In the genomic region with DNA sequence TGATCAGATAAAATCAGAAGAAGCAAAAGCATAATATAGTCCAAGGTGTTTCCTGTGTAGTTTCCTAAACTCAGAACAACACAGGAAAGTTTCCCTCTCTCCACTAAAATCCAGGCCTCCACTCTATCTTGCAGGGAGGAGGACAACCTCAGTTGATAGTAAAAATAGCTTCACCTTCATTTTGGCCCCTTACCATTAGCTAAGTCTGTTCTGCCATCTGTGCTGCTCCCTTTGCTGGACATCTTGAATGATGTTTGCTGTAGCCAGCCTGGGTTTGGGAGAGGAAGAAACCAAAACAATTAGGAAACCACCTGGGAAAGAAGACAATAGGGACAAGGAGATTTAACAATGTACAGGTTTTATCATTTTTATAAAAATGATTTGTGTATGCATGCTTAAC, we compare ENCODE assay signal across 14 cellular contexts. TPM values are rescaled to one million over a fixed set of nuclear protein-coding genes. Genes with fewer than 3 reads are reported as not detected.
"Had no signal": no experiment of that assay in that cellular context is flagged by ENCODE, and none has a peak within 500 bp of the region (broad histone marks: within the 10 kb centered on the region; RNA-seq: fewer than 3 reads in every experiment).

No MANE protein-coding gene starts in this region.

- H3K9me3 ChIP-seq: gastroesophageal sphincter, tibial nerve had no signal

- H2AFZ ChIP-seq: parathyroid adenoma had no signal

- H3K9ac ChIP-seq: parathyroid adenoma had no signal

- H3K4me3 ChIP-seq: gastroesophageal sphincter, lung, tibial nerve had no signal

- H3K4me3 Mint-ChIP-seq: T-helper 2 cell treated with Interferon-gamma antibody and Interleukin-4, amounts not matched to agents 5 μg/mL and 100 μg/mL, for 36 hours had no signal

- H3K27me3 ChIP-seq: brain microvascular endothelial cell, gastroesophageal sphincter, tibial nerve had no signal

- ATAC-seq: activated CD4-positive, CD25-positive, alpha-beta regulatory T cell treated with anti-CD3 and anti-CD28 coated beads, Interleukin-2, amount 50 U/mL, for 24 hours; activated naive CD4-positive, alpha-beta T cell treated with anti-CD3 and anti-CD28 coated beads, Interleukin-2, amount 50 U/mL, for 72 hours; gastroesophageal sphincter had no signal

- H3K27ac ChIP-seq: brain microvascular endothelial cell, gastroesophageal sphincter, parathyroid adenoma, tibial nerve had no signal

- H3K27ac Mint-ChIP-seq: activated naive CD4-positive, alpha-beta T cell treated with anti-CD3 and anti-CD28 coated beads, Interleukin-2, amount 50 U/mL, for 72 hours; T-helper 2 cell treated with Interferon-gamma antibody and Interleukin-4, amounts not matched to agents 5 μg/mL and 100 μg/mL, for 36 hours had no signal

- DNase-seq: activated effector memory CD4-positive, alpha-beta T cell treated with Interleukin-2 at 50 U/mL for 16 hours; amniotic stem cell; brain microvascular endothelial cell; midbrain; retina; small intestine; SW 1271 had no signal

- H3K9me3 Mint-ChIP-seq: activated naive CD4-positive, alpha-beta T cell treated with anti-CD3 and anti-CD28 coated beads, Interleukin-2, amount 50 U/mL, for 72 hours; T-helper 2 cell treated with Interferon-gamma antibody and Interleukin-4, amounts not matched to agents 5 μg/mL and 100 μg/mL, for 36 hours had no signal

RNA-seq across cellular contexts. Expression of a gene that starts 53.4 kb away (rescaled TPM):
- total RNA-seq: activated naive CD4-positive, alpha-beta T cell treated with anti-CD3 and anti-CD28 coated beads, Interleukin-2, amount 50 U/mL, for 72 hours had no signal
